ENCODE assay signal across 1 cellular context in the genomic region with DNA sequence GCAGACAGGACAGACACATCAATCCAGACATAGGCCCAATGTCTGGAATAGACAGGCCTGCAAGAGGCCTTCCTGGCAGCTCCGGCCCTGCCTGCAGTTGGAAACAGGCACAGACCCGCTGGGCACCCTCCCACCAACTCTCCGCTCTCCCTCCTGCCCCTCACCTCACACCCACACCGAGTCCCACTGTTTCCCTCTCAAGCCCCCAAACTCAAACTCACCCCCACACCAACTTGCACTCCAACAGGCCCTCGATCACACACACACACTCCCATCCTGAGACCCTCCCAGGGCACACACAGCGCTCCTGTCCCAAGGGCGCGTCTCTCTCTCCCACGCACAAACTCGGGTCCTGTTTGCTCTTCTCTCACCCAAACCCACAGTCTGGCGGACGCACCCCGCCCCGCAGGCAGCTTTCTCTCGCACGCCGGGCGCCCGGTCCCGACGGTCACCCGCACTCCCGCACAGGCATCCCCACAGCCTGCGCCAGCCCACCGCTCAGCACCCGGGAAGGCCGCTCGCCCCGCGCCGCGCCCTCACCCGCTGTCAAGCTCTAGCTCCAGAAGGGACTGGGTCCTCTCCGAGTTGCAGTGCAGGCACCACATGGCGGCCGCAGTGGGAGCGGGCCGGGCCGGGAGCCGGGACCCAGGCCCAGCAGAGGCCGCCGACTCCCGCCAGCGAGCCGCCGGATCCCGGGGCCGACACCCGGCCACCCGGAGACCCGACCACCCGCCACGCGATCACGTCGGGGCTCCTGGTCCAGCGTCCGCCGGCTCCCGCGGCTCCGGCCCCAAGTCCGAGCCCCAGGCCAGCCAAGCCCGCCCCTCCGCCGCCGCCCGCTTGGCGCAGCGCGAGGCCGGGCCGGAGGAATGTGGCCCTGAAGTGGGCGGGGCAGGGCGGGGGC.
TF ChIP-seq lines count a peak whose summit lies in the region.

No MANE protein-coding gene starts in this region.

TF ChIP-seq in K562, 482 proteins besides CTCF, POLR2A, EP300 and RAD21 (continued from another document and continues in another):
- TF ChIP-seq ERF (CRISPR knock-in tag; IDR thresholded peaks at IDR 0.05) = peak; percentile 69; the same call in 1 of the 2 replicates
- TF ChIP-seq TAF1 (IDR thresholded peaks at IDR 0.05; ENCODE audit: control insufficient read depth, extremely low read depth, insufficient read depth, low read length, severe bottlenecking) = peak; percentile 69
- TF ChIP-seq ZSCAN29 (IDR thresholded peaks at IDR 0.05) = no peak
- TF ChIP-seq, protein P1, sequence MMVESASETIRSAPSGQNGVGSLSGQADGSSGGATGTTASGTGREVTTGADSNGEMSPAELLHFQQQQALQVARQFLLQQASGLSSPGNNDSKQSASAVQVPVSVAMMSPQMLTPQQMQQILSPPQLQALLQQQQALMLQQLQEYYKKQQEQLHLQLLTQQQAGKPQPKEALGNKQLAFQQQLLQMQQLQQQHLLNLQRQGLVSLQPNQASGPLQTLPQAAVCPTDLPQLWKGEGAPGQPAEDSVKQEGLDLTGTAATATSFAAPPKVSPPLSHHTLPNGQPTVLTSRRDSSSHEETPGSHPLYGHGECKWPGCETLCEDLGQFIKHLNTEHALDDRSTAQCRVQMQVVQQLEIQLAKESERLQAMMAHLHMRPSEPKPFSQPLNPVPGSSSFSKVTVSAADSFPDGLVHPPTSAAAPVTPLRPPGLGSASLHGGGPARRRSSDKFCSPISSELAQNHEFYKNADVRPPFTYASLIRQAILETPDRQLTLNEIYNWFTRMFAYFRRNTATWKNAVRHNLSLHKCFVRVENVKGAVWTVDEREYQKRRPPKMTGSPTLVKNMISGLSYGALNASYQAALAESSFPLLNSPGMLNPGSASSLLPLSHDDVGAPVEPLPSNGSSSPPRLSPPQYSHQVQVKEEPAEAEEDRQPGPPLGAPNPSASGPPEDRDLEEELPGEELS (CRISPR knock-in tag; IDR thresholded peaks at IDR 0.05; ENCODE audit: borderline replicate concordance) = peak; percentile 37; the same call in 1 of the 2 replicates
- no peak for TF ChIP-seq FOXK1 (CRISPR knock-in tag; IDR thresholded peaks at IDR 0.05; ENCODE audit: borderline replicate concordance)
- TF ChIP-seq ZNF143 (CRISPR knock-in tag; IDR thresholded peaks at IDR 0.05) = 0 out of 2 replicates have a peak, but pooled peaks have one; percentile 26
- TF ChIP-seq, protein P2, sequence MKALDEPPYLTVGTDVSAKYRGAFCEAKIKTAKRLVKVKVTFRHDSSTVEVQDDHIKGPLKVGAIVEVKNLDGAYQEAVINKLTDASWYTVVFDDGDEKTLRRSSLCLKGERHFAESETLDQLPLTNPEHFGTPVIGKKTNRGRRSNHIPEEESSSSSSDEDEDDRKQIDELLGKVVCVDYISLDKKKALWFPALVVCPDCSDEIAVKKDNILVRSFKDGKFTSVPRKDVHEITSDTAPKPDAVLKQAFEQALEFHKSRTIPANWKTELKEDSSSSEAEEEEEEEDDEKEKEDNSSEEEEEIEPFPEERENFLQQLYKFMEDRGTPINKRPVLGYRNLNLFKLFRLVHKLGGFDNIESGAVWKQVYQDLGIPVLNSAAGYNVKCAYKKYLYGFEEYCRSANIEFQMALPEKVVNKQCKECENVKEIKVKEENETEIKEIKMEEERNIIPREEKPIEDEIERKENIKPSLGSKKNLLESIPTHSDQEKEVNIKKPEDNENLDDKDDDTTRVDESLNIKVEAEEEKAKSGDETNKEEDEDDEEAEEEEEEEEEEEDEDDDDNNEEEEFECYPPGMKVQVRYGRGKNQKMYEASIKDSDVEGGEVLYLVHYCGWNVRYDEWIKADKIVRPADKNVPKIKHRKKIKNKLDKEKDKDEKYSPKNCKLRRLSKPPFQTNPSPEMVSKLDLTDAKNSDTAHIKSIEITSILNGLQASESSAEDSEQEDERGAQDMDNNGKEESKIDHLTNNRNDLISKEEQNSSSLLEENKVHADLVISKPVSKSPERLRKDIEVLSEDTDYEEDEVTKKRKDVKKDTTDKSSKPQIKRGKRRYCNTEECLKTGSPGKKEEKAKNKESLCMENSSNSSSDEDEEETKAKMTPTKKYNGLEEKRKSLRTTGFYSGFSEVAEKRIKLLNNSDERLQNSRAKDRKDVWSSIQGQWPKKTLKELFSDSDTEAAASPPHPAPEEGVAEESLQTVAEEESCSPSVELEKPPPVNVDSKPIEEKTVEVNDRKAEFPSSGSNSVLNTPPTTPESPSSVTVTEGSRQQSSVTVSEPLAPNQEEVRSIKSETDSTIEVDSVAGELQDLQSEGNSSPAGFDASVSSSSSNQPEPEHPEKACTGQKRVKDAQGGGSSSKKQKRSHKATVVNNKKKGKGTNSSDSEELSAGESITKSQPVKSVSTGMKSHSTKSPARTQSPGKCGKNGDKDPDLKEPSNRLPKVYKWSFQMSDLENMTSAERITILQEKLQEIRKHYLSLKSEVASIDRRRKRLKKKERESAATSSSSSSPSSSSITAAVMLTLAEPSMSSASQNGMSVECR (CRISPR knock-in tag; IDR thresholded peaks at IDR 0.05) = peak; percentile 83
- no peak for TF ChIP-seq ZNF551 (CRISPR knock-in tag; IDR thresholded peaks at IDR 0.05)
- TF ChIP-seq, protein P3, sequence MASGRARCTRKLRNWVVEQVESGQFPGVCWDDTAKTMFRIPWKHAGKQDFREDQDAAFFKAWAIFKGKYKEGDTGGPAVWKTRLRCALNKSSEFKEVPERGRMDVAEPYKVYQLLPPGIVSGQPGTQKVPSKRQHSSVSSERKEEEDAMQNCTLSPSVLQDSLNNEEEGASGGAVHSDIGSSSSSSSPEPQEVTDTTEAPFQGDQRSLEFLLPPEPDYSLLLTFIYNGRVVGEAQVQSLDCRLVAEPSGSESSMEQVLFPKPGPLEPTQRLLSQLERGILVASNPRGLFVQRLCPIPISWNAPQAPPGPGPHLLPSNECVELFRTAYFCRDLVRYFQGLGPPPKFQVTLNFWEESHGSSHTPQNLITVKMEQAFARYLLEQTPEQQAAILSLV (tag; IDR thresholded peaks at IDR 0.05) = no peak
- TF ChIP-seq, protein P4, sequence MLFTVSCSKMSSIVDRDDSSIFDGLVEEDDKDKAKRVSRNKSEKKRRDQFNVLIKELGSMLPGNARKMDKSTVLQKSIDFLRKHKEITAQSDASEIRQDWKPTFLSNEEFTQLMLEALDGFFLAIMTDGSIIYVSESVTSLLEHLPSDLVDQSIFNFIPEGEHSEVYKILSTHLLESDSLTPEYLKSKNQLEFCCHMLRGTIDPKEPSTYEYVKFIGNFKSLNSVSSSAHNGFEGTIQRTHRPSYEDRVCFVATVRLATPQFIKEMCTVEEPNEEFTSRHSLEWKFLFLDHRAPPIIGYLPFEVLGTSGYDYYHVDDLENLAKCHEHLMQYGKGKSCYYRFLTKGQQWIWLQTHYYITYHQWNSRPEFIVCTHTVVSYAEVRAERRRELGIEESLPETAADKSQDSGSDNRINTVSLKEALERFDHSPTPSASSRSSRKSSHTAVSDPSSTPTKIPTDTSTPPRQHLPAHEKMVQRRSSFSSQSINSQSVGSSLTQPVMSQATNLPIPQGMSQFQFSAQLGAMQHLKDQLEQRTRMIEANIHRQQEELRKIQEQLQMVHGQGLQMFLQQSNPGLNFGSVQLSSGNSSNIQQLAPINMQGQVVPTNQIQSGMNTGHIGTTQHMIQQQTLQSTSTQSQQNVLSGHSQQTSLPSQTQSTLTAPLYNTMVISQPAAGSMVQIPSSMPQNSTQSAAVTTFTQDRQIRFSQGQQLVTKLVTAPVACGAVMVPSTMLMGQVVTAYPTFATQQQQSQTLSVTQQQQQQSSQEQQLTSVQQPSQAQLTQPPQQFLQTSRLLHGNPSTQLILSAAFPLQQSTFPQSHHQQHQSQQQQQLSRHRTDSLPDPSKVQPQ (CRISPR knock-in tag; IDR thresholded peaks at IDR 0.05; ENCODE audit: borderline replicate concordance) = no peak
- peak; percentile 54; the same call in 1 of the 2 replicates for TF ChIP-seq GABPB1 (CRISPR knock-in tag; IDR thresholded peaks at IDR 0.05)
- TF ChIP-seq, protein P5, sequence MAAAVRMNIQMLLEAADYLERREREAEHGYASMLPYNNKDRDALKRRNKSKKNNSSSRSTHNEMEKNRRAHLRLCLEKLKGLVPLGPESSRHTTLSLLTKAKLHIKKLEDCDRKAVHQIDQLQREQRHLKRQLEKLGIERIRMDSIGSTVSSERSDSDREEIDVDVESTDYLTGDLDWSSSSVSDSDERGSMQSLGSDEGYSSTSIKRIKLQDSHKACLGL (CRISPR knock-in tag; IDR thresholded peaks at IDR 0.05; ENCODE audit: borderline replicate concordance, poor library complexity, severe bottlenecking) = peak; percentile 51
- peak; percentile 59; the same call in 1 of the 2 replicates for TF ChIP-seq L3MBTL2 (IDR thresholded peaks at IDR 0.05)
- no peak for TF ChIP-seq PHF21A (IDR thresholded peaks at IDR 0.05; ENCODE audit: borderline replicate concordance, low read depth)
- TF ChIP-seq SAP30 (IDR thresholded peaks at IDR 0.05; ENCODE audit: borderline replicate concordance, insufficient read depth, low read depth, low read length, poor library complexity, severe bottlenecking) = peak; percentile 83
- 0 out of 2 replicates have a peak, but pooled peaks have one; percentile 39 for TF ChIP-seq DPF2 (IDR thresholded peaks at IDR 0.05)
- TF ChIP-seq MXI1 (IDR thresholded peaks at IDR 0.05; ENCODE audit: low read depth, low read length) = no peak
- TF ChIP-seq, protein P6, sequence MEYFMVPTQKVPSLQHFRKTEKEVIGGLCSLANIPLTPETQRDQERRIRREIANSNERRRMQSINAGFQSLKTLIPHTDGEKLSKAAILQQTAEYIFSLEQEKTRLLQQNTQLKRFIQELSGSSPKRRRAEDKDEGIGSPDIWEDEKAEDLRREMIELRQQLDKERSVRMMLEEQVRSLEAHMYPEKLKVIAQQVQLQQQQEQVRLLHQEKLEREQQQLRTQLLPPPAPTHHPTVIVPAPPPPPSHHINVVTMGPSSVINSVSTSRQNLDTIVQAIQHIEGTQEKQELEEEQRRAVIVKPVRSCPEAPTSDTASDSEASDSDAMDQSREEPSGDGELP (CRISPR knock-in tag; IDR thresholded peaks at IDR 0.05; ENCODE audit: borderline replicate concordance) = peak; percentile 32; the same call in 1 of the 2 replicates
- TF ChIP-seq SRSF7 (optimal IDR thresholded peaks at IDR 0.05; ENCODE audit: low read depth, low read length) = no peak
- TF ChIP-seq HMG20A (CRISPR knock-in tag; conservative IDR thresholded peaks at IDR 0.05) = no peak
- no peak for TF ChIP-seq SLC30A9 (CRISPR knock-in tag; IDR thresholded peaks at IDR 0.05)
- TF ChIP-seq FIP1L1 (IDR thresholded peaks at IDR 0.05; ENCODE audit: low read depth, low read length, poor library complexity, severe bottlenecking) = no peak
- TF ChIP-seq IFI16 (CRISPR knock-in tag; IDR thresholded peaks at IDR 0.05) = no peak
- no peak for TF ChIP-seq HIVEP1 (CRISPR knock-in tag; IDR thresholded peaks at IDR 0.05)
- TF ChIP-seq, protein P7, sequence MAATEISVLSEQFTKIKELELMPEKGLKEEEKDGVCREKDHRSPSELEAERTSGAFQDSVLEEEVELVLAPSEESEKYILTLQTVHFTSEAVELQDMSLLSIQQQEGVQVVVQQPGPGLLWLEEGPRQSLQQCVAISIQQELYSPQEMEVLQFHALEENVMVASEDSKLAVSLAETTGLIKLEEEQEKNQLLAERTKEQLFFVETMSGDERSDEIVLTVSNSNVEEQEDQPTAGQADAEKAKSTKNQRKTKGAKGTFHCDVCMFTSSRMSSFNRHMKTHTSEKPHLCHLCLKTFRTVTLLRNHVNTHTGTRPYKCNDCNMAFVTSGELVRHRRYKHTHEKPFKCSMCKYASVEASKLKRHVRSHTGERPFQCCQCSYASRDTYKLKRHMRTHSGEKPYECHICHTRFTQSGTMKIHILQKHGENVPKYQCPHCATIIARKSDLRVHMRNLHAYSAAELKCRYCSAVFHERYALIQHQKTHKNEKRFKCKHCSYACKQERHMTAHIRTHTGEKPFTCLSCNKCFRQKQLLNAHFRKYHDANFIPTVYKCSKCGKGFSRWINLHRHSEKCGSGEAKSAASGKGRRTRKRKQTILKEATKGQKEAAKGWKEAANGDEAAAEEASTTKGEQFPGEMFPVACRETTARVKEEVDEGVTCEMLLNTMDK (IDR thresholded peaks at IDR 0.05; ENCODE audit: borderline replicate concordance, insufficient read depth, low read depth, low read length, poor library complexity, severe bottlenecking) = no peak
- TF ChIP-seq SRSF1 (IDR thresholded peaks at IDR 0.05; ENCODE audit: low read depth, low read length) = 0 out of 2 replicates have a peak, but pooled peaks have one; percentile 46
- TF ChIP-seq ZNF696 (CRISPR knock-in tag; conservative IDR thresholded peaks at IDR 0.05) = no peak
- no peak for TF ChIP-seq PTTG1 (tag; IDR thresholded peaks at IDR 0.05; ENCODE audit: low read depth)
- TF ChIP-seq ZNF12 (CRISPR knock-in tag; IDR thresholded peaks at IDR 0.05) = no peak
- TF ChIP-seq BDP1 (IDR thresholded peaks at IDR 0.05; ENCODE audit: insufficient read depth, insufficient read length) = no peak
- TF ChIP-seq, protein P8, sequence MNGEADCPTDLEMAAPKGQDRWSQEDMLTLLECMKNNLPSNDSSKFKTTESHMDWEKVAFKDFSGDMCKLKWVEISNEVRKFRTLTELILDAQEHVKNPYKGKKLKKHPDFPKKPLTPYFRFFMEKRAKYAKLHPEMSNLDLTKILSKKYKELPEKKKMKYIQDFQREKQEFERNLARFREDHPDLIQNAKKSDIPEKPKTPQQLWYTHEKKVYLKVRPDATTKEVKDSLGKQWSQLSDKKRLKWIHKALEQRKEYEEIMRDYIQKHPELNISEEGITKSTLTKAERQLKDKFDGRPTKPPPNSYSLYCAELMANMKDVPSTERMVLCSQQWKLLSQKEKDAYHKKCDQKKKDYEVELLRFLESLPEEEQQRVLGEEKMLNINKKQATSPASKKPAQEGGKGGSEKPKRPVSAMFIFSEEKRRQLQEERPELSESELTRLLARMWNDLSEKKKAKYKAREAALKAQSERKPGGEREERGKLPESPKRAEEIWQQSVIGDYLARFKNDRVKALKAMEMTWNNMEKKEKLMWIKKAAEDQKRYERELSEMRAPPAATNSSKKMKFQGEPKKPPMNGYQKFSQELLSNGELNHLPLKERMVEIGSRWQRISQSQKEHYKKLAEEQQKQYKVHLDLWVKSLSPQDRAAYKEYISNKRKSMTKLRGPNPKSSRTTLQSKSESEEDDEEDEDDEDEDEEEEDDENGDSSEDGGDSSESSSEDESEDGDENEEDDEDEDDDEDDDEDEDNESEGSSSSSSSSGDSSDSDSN (IDR thresholded peaks at IDR 0.05; ENCODE audit: borderline replicate concordance in 1 of 2, low read depth in 2 of 2, low read length in 2 of 2) = peak in 1 of 2 experiments; percentile 26; a peak in 1 of 4 replicates
- no peak for TF ChIP-seq GATA2 (CRISPR knock-in tag; IDR thresholded peaks at IDR 0.05)
- no peak for TF ChIP-seq STAG1 (CRISPR knock-in tag; IDR thresholded peaks at IDR 0.05; ENCODE audit: borderline replicate concordance)
- peak; percentile 29 for TF ChIP-seq HMGN3 (IDR thresholded peaks at IDR 0.05; ENCODE audit: borderline replicate concordance, extremely low read depth, insufficient read length, low read depth, low read length)
- TF ChIP-seq ZNF282 (CRISPR knock-in tag; IDR thresholded peaks at IDR 0.05) = 0 out of 2 replicates have a peak, but pooled peaks have one; percentile 64
- TF ChIP-seq MTA1 (IDR thresholded peaks at IDR 0.05; ENCODE audit: borderline replicate concordance) = no peak
